Comparison of ENCODE assay signal across 8 cellular contexts in genomic region chr11:69297225-69297925, GRCh38. TPM values are rescaled to one million over a fixed set of nuclear protein-coding genes. Genes with fewer than 3 reads are reported as not detected.
DNase-seq lines count a peak whose midpoint lies in the region; ATAC-seq and TF ChIP-seq lines count a peak whose summit lies in the region.

No MANE protein-coding gene starts in this region.

- H3K4me1 Mint-ChIP-seq in Caco-2 (ENCODE audit: low read depth, unreplicated experiment) (peaks cover 20% of the 10 kb centered on the region), T-cell (peaks cover 51 to 67% (median 54%) of the 10 kb centered on the region in 3 donors)

- intact Hi-C loops in Caco-2 (cut with micrococcal nuclease; ENCODE audit: unreplicated experiment) = no loop called here

- peak overlapping the region; percentile 83 for H3K9ac ChIP-seq in skeletal muscle satellite cell (ENCODE audit: low read depth, low read length)

- H3K27me3 Mint-ChIP-seq in Caco-2 (ENCODE audit: insufficient read depth, unreplicated experiment) = no peaks in the 10 kb centered on the region
- no peaks in the 10 kb centered on the region for H3K27me3 Mint-ChIP-seq in T-cell

- DNase-seq in Caco-2 (peak; percentile 54 to 82), HuH-7.5 (ENCODE audit: low spot score) (peak; percentile 94), T-cell (peak; percentile 54 to 83 (median 72)), hepatic stellate cell (ENCODE audit: low spot score) (peak; percentile 95), NCI-H1436 (lab: John Stamatoyannopoulos, UW) (no peak)

- H3K9me3 ChIP-seq in Caco-2 (no peaks in the 10 kb centered on the region), skeletal muscle satellite cell (replicated peaks; ENCODE audit: low read length) (no peaks in the 10 kb centered on the region)

- peak overlapping the region; percentile 80 for H3K27ac Mint-ChIP-seq in Caco-2 (ENCODE audit: unreplicated experiment)
- peak overlapping the region in 1 of 2 donors; percentile 49 for H3K27ac Mint-ChIP-seq in T-cell

- H3K27me3 ChIP-seq in Caco-2 (replicated peaks; ENCODE audit: control insufficient read depth, insufficient read depth, low read length) (no peaks in the 10 kb centered on the region), skeletal muscle satellite cell (ENCODE audit: control insufficient read depth, insufficient read depth, low read length) (no peaks in the 10 kb centered on the region)

- no peaks in the 10 kb centered on the region for H3K36me3 ChIP-seq in Caco-2 (ENCODE audit: control insufficient read depth, insufficient read depth, low read length)
- no peaks in the 10 kb centered on the region for H3K36me3 ChIP-seq in skeletal muscle satellite cell (ENCODE audit: insufficient read depth, low read length)

- H3K36me3 Mint-ChIP-seq in Caco-2 (ENCODE audit: insufficient read depth, unreplicated experiment) (no peaks in the 10 kb centered on the region), T-cell (no peaks in the 10 kb centered on the region)

- CTCF ChIA-PET in Caco-2 (lab: Charles Lee) (interaction anchor here (0.7 kb wide), 1 partner anchor 9 kb away, joined by 3 read pairs; no protein-coding TSS in a partner anchor), T-cell (lab: Charles Lee) (interaction anchor here in 1 of 2 donors (0.7 to 1.2 kb wide), 4 partner anchors 15 to 1444 kb away, joined by 3 to 4 read pairs (median 3); no protein-coding TSS in a partner anchor)

- peak overlapping the region; percentile 79 for H3K27ac ChIP-seq in adipose tissue (ENCODE audit: low read depth, low read length)

- peak overlapping the region; percentile 75 for H3K4me2 ChIP-seq in skeletal muscle satellite cell (ENCODE audit: low read length)

- ATAC-seq in GM21526 (IDR thresholded peaks at IDR 0.05; ENCODE audit: low FRiP score, unreplicated experiment) = peak; percentile 41
- peak; percentile 56 to 73 (median 68) for ATAC-seq in T-cell (replicated peaks in 1 of 4)

- TF ChIP-seq CTCF in Caco-2 (IDR thresholded peaks at IDR 0.05; ENCODE audit: insufficient read depth in 1 of 2, low read depth in 1 of 2, low read length in 1 of 2, severe bottlenecking in 1 of 2, unreplicated experiment in 1 of 2) = no peak

- H3K4me1 ChIP-seq in Caco-2 = peaks cover 52% of the 10 kb centered on the region
- peaks cover 62% of the 10 kb centered on the region for H3K4me1 ChIP-seq in skeletal muscle satellite cell (ENCODE audit: control insufficient read depth, insufficient read depth, low read length)

- H3K4me3 ChIP-seq in Caco-2 (ENCODE audit: low read depth, low read length) (no peak overlapping the region), skeletal muscle satellite cell (ENCODE audit: low read length) (peak overlapping the region; percentile 45)

- H3K4me3 Mint-ChIP-seq in Caco-2 (ENCODE audit: unreplicated experiment) (no peak overlapping the region), T-cell (peak overlapping the region; percentile 60 to 78 (median 65))

- no TSS peak for BruUV-seq in Caco-2 (replicated peaks; lab: Mats Ljungman, UMichigan)

- no peaks in the 10 kb centered on the region for H3K9me3 Mint-ChIP-seq in Caco-2 (ENCODE audit: unreplicated experiment)
- H3K9me3 Mint-ChIP-seq in T-cell = no peaks in the 10 kb centered on the region

- WGBS in adipose tissue, 3 donors = 3 to 20% (median 5%) methylated on average over 18 of the region's 18 CpGs

- POLR2A ChIA-PET in Caco-2 (lab: Charles Lee) (interaction anchor here (0.6 to 0.7 kb wide), 2 partner anchors 146 to 183 kb away, joined by 3 read pairs; a partner anchor contains a TSS), T-cell (lab: Charles Lee) (interaction anchor here (0.6 kb wide), 2 partner anchors 10 to 15 kb away, joined by 3 to 8 read pairs; no protein-coding TSS in a partner anchor)

RNA-seq across cellular contexts. Expression of gene MYEOV, which starts 3.4 kb away (rescaled TPM):
- 0.52 TPM in 1 of 2 replicates, not detected in the other for total RNA-seq in Caco-2 (2022)
- under 1 TPM in 3 of 5 donors, not detected in 2; 0.22 to 0.98 (median 0.50) TPM for total RNA-seq in T-cell
- 10 to 100 TPM in 1 of 3 donors, under 1 TPM in 2; 0.44 to 15.9 (median 0.79) TPM for polyA plus RNA-seq in adipose tissue
- 6.8 and 28.4 TPM in 2 replicates for total RNA-seq in skeletal muscle satellite cell (2012; rRNA removed)
